Comparison of ENCODE assay signal across 12 cellular contexts in the genomic region with DNA sequence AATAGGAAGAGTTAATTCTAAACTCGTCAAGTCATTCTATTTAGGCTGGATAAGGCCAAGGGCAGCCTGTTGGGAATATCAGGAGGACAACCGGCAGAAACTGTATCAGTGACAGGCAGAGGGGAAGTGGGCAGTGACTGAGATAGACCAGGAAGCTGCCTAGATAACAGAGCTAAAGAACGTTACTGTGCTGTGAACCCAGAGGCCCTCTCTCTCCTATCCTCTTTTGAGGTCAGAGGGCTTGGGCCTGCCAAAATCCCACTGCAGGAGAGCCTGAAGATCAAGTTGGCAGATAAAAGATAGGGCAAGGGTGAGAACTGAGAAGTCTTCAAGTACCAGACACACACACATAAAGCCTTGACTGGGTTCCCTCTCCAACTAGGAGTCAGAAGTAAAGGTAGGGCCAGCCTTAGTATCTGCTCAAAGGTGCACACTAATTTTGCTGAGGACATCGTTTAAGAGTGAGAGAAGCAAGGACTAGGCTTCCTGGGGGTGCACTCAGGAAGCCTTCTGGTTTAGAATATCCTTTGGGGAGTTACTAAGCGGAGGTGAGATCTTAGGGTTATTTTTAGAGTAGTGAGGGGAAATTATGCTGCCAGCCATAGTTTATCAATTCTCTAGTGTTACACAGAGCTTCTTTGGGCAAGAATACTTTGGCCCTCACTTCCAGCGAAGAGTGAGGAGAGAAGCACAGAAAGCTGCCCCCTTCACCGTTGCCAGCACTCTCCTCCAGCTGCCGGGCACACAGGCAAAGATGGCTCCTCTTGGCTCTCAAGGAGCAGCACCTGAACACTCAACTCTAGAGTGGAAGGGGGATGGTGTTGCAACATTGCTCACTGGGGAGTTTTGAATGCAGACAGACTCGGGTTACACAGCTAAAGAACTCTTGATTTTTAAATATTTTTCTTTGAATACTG. TPM values are rescaled to one million over a fixed set of nuclear protein-coding genes. Genes with fewer than 3 reads are reported as not detected.
DNase-seq lines count a peak whose midpoint lies in the region; ATAC-seq and TF ChIP-seq lines count a peak whose summit lies in the region.
"Had no signal": no experiment of that assay in that cellular context is flagged by ENCODE, and none has a peak within 500 bp of the region (broad histone marks: within the 10 kb centered on the region; RNA-seq: fewer than 3 reads in every experiment).

No MANE protein-coding gene starts in this region.

- H3K4me1 Mint-ChIP-seq in activated naive CD4-positive, alpha-beta T cell treated with anti-CD3 and anti-CD28 coated beads, Interleukin-2, amount 10 ng/mL, durations not matched to agents 7 days and 5 days, result no peaks in the 10 kb centered on the region

- H3K36me3 Mint-ChIP-seq in activated naive CD4-positive, alpha-beta T cell treated with anti-CD3 and anti-CD28 coated beads, Interleukin-2, amount 10 ng/mL, durations not matched to agents 7 days and 5 days, result no peaks in the 10 kb centered on the region

- no peak for TF ChIP-seq CTCF in left ventricle myocardium inferior (IDR thresholded peaks at IDR 0.05; ENCODE audit: borderline replicate concordance)

- no peak overlapping the region for H3K4me3 Mint-ChIP-seq in activated naive CD4-positive, alpha-beta T cell treated with anti-CD3 and anti-CD28 coated beads, Interleukin-2, amount 10 ng/mL, durations not matched to agents 7 days and 5 days
- H3K4me3 Mint-ChIP-seq: activated T-cell treated with anti-CD3 and anti-CD28 coated beads, Interleukin-2, amount 50 U/mL, for 24 hours; T-helper 2 cell treated with Interferon-gamma antibody and Interleukin-4, amounts not matched to agents 5 μg/mL and 100 μg/mL, for 36 hours had no signal

- H3K27ac ChIP-seq in left ventricle myocardium inferior (replicated peaks), result peak overlapping the region; percentile 96
- no peak overlapping the region for H3K27ac ChIP-seq in aorta (ENCODE audit: low read depth in 1 of 2, low read length in 2 of 2)
- H3K27ac ChIP-seq: vagina had no signal

- peaks cover 98% of the 10 kb centered on the region for H3K4me1 ChIP-seq in left ventricle myocardium inferior
- no peaks in the 10 kb centered on the region for H3K4me1 ChIP-seq in aorta (ENCODE audit: control insufficient read depth in 1 of 2, insufficient read depth in 2 of 2, low read length in 2 of 2)
- H3K4me1 ChIP-seq: vagina had no signal

- H3K27me3 Mint-ChIP-seq in activated naive CD4-positive, alpha-beta T cell treated with anti-CD3 and anti-CD28 coated beads, Interleukin-2, amount 10 ng/mL, durations not matched to agents 7 days and 5 days, result peaks cover 20% of the 10 kb centered on the region

- CTCF ChIA-PET in activated naive CD4-positive, alpha-beta T cell treated with anti-CD3 and anti-CD28 coated beads, Interleukin-2, amount 10 ng/mL, durations not matched to agents 7 days and 5 days (lab: Charles Lee), result no interaction called here

- 84 to 85% methylated on average over 9 of the region's 9 CpGs for WGBS in aorta, 2 donors

- DNase-seq in Right ventricle myocardium inferior (ENCODE audit: missing footprints) (no peak), cardiac septum (ENCODE audit: low spot score) (no peak), NCI-H510A (lab: John Stamatoyannopoulos, UW) (peak; percentile 11), left ventricle myocardium inferior (no peak), aorta (no peak), cortex of kidney (lab: John Stamatoyannopoulos, UW) (no peak)
- no peak for DNase-seq in activated naive CD4-positive, alpha-beta T cell treated with anti-CD3 and anti-CD28 coated beads, Interleukin-2, amount 10 ng/mL, durations not matched to agents 7 days and 5 days
- DNase-seq: activated T-cell treated with anti-CD3 and anti-CD28 coated beads, Interleukin-2, amount 50 U/mL, for 24 hours; NCI-H526 had no signal

- H3K36me3 ChIP-seq in left ventricle myocardium inferior (peaks cover 43% of the 10 kb centered on the region), aorta (ENCODE audit: control insufficient read depth in 1 of 2, insufficient read depth in 2 of 2, low read length in 1 of 2) (no peaks in the 10 kb centered on the region)
- H3K36me3 ChIP-seq: vagina had no signal

- H3K9me3 ChIP-seq in left ventricle myocardium inferior (replicated peaks) (no peaks in the 10 kb centered on the region), aorta (ENCODE audit: control insufficient read depth, low read length) (no peaks in the 10 kb centered on the region)
- H3K9me3 ChIP-seq: vagina had no signal

- ATAC-seq in Right ventricle myocardium inferior (peak; percentile 86), aorta (ENCODE audit: low FRiP score) (peak; percentile 16), GM18861 (IDR thresholded peaks at IDR 0.05; ENCODE audit: unreplicated experiment) (no peak)

- no peak overlapping the region for H3K27ac Mint-ChIP-seq in activated naive CD4-positive, alpha-beta T cell treated with anti-CD3 and anti-CD28 coated beads, Interleukin-2, amount 10 ng/mL, durations not matched to agents 7 days and 5 days
- H3K27ac Mint-ChIP-seq: activated T-cell treated with anti-CD3 and anti-CD28 coated beads, Interleukin-2, amount 50 U/mL, for 24 hours; T-helper 2 cell treated with Interferon-gamma antibody and Interleukin-4, amounts not matched to agents 5 μg/mL and 100 μg/mL, for 36 hours had no signal

- H3K9me3 Mint-ChIP-seq in activated naive CD4-positive, alpha-beta T cell treated with anti-CD3 and anti-CD28 coated beads, Interleukin-2, amount 10 ng/mL, durations not matched to agents 7 days and 5 days, result no peaks in the 10 kb centered on the region
- H3K9me3 Mint-ChIP-seq: activated T-cell treated with anti-CD3 and anti-CD28 coated beads, Interleukin-2, amount 50 U/mL, for 24 hours; T-helper 2 cell treated with Interferon-gamma antibody and Interleukin-4, amounts not matched to agents 5 μg/mL and 100 μg/mL, for 36 hours had no signal

- intact Hi-C loops in Right ventricle myocardium inferior (cut with DNase I), result no loop called here
- intact Hi-C loops in cardiac septum (cut with DNase I), result no loop called here
- intact Hi-C loops in left ventricle myocardium inferior (cut with micrococcal nuclease), result no loop called here
- intact Hi-C loops in aorta (cut with DNase I), result no loop called here

- H3K4me3 ChIP-seq in left ventricle myocardium inferior, result peak overlapping the region; percentile 79
- no peak overlapping the region for H3K4me3 ChIP-seq in aorta (ENCODE audit: low read length in 2 of 2)
- H3K4me3 ChIP-seq: vagina had no signal

- H3K27me3 ChIP-seq in left ventricle myocardium inferior (ENCODE audit: low read depth) (no peaks in the 10 kb centered on the region), aorta (ENCODE audit: control insufficient read depth in 1 of 2, insufficient read depth in 2 of 2, low read length in 1 of 2) (no peaks in the 10 kb centered on the region)
- H3K27me3 ChIP-seq: vagina had no signal

RNA-seq across cellular contexts. Expression of a gene that starts 9.8 kb away (rescaled TPM):
- total RNA-seq in Right ventricle myocardium inferior, result 109 TPM
- total RNA-seq in cardiac septum, result 145 TPM
- total RNA-seq in left ventricle myocardium inferior, result 93.9 TPM
- 10 to 100 TPM; 23.2 to 37.8 TPM for total RNA-seq in aorta
- 1 to 10 TPM; 3.0 to 5.9 TPM for polyA plus RNA-seq in aorta
